In genomic region chr12:67943295-67943892, GRCh38 we compare ENCODE assay signal across 7 cellular contexts. TPM values are rescaled to one million over a fixed set of nuclear protein-coding genes. Genes with fewer than 3 reads are reported as not detected.
DNase-seq lines count a peak whose midpoint lies in the region; ATAC-seq, FAIRE-seq and TF ChIP-seq lines count a peak whose summit lies in the region.

No MANE protein-coding gene starts in this region.

- H3K4me1 ChIP-seq in colonic mucosa = peaks cover 5% of the 10 kb centered on the region
- H3K4me1 ChIP-seq in lower lobe of right lung = peaks cover 9% of the 10 kb centered on the region

- ATAC-seq in HG02938 (IDR thresholded peaks at IDR 0.05; ENCODE audit: unreplicated experiment) (peak; percentile 78), lower lobe of right lung (peak; percentile 69 to 85)

- H3K4me3 ChIP-seq in colonic mucosa (no peak overlapping the region), lower lobe of right lung (no peak overlapping the region)

- H3K36me3 ChIP-seq in colonic mucosa = no peaks in the 10 kb centered on the region
- no peaks in the 10 kb centered on the region for H3K36me3 ChIP-seq in lower lobe of right lung

- H3K9me3 ChIP-seq in colonic mucosa = no peaks in the 10 kb centered on the region
- no peaks in the 10 kb centered on the region for H3K9me3 ChIP-seq in lower lobe of right lung

- FAIRE-seq in GM12891 (lab: Jason Lieb, UNC) = peak; percentile 89

- intact Hi-C loops in colonic mucosa (cut with DNase I) = loop anchor here (5.0 to 10.0 kb wide), 2 partner anchors 291 to 499 kb away; no protein-coding TSS in a partner anchor
- intact Hi-C loops in lower lobe of right lung (cut with DNase I) = loop anchor here (5.0 kb wide), 1 partner anchor 586 kb away; no protein-coding TSS in a partner anchor

- TF ChIP-seq POLR2A in GM12891 (IDR thresholded peaks at IDR 0.05; ENCODE audit: low read depth, low read length) = no peak

- H3K27ac ChIP-seq in colonic mucosa (no peak overlapping the region), lower lobe of right lung (no peak overlapping the region)

- no peaks in the 10 kb centered on the region for H3K27me3 ChIP-seq in colonic mucosa
- no peaks in the 10 kb centered on the region for H3K27me3 ChIP-seq in lower lobe of right lung (ENCODE audit: low read depth)

- TF ChIP-seq CTCF in colonic mucosa (IDR thresholded peaks at IDR 0.05) (peak; percentile 62), lower lobe of right lung (IDR thresholded peaks at IDR 0.05) (peak; percentile 73)

- peak; percentile 15 for DNase-seq in GM12891 (ENCODE audit: insufficient read length, low spot score)
- DNase-seq in NCI-H2196 treated with DMSO at 0.1 percent for 48 hours (lab: John Stamatoyannopoulos, UW; ENCODE audit: unreplicated experiment) = peak; percentile 53
- peak; percentile 44 for DNase-seq in activated CD4-positive, CD25-positive, alpha-beta regulatory T cell treated with anti-CD3 and anti-CD28 coated beads, Interleukin-2, amount 50 U/mL, for 16 hours (ENCODE audit: low read depth, low spot score)
- DNase-seq in colonic mucosa = peak; percentile 86
- no peak for DNase-seq in lower lobe of right lung
- DNase-seq in stimulated activated CD8-positive, alpha-beta memory T cell treated with anti-CD3 and anti-CD28 coated beads, Interleukin-2, amount 100 ng/mL, for 48 hours (ENCODE audit: low read depth in 2 of 2) = peak; percentile 7 to 38

- no peak overlapping the region for H3K9ac ChIP-seq in colonic mucosa (ENCODE audit: low read depth in 2 of 2, low read length in 2 of 2)

TF ChIP-seq in GM12891, 5 proteins besides CTCF, POLR2A, EP300 and RAD21:
- no peak for TF ChIP-seq TAF1 (IDR thresholded peaks at IDR 0.05; ENCODE audit: low read depth, low read length)
- no peak for TF ChIP-seq POU2F2 (IDR thresholded peaks at IDR 0.05; ENCODE audit: low read depth, low read length)
- TF ChIP-seq SPI1 (IDR thresholded peaks at IDR 0.05; ENCODE audit: low read depth, low read length) = no peak
- TF ChIP-seq PAX5 (IDR thresholded peaks at IDR 0.05; ENCODE audit: insufficient read depth, low read length, severe bottlenecking) = no peak
- no peak for TF ChIP-seq POLR2AphosphoS5 (IDR thresholded peaks at IDR 0.05; ENCODE audit: low read depth, low read length)

RNA-seq across cellular contexts. Expression of gene IFNG-AS1, which starts 45.9 kb away (rescaled TPM):
- polyA plus RNA-seq in GM12891 (2012; ENCODE audit: low read depth, missing spikeins) = 0.78 TPM
- total RNA-seq in colonic mucosa (not detected), lower lobe of right lung (not detected)
